Comparison of ENCODE assay signal across 1 cellular context in the genomic region with DNA sequence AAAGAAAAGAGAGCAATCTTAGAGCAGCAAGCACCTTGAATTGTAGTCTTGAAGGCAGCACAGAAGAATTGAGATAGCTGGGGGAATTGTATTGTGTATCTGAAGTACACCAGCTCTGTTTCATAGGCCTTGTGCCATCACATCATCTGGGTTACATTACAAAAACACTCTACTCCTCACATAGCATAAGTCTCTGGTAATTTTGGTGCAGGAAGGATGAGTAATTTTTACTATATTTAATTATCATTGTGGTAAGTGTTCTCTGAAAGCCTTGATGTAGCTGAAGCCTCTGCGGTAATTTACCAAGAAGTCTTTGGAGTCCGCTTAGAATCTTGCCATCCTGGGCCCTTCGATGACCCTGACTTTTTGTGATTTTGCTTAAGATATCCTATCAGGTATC.
TF ChIP-seq lines count a peak whose summit lies in the region.

No MANE protein-coding gene starts in this region.

TF ChIP-seq in GM12878, 131 proteins besides CTCF, POLR2A, EP300 and RAD21 (continued from another document):
- TF ChIP-seq ZBTB33 (IDR thresholded peaks at IDR 0.05): no peak
- no peak for TF ChIP-seq KLF5 (IDR thresholded peaks at IDR 0.05; ENCODE audit: partially characterized antibody)
- no peak for TF ChIP-seq RAD51 (IDR thresholded peaks at IDR 0.05)
- TF ChIP-seq, protein P1, sequence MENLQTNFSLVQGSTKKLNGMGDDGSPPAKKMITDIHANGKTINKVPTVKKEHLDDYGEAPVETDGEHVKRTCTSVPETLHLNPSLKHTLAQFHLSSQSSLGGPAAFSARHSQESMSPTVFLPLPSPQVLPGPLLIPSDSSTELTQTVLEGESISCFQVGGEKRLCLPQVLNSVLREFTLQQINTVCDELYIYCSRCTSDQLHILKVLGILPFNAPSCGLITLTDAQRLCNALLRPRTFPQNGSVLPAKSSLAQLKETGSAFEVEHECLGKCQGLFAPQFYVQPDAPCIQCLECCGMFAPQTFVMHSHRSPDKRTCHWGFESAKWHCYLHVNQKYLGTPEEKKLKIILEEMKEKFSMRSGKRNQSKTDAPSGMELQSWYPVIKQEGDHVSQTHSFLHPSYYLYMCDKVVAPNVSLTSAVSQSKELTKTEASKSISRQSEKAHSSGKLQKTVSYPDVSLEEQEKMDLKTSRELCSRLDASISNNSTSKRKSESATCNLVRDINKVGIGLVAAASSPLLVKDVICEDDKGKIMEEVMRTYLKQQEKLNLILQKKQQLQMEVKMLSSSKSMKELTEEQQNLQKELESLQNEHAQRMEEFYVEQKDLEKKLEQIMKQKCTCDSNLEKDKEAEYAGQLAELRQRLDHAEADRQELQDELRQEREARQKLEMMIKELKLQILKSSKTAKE (IDR thresholded peaks at IDR 0.05; ENCODE audit: low read depth, poor library complexity, severe bottlenecking): no peak
- TF ChIP-seq CUX1 (IDR thresholded peaks at IDR 0.05; ENCODE audit: insufficient replicate concordance, low read depth, low read length): no peak
- TF ChIP-seq CEBPB (IDR thresholded peaks at IDR 0.05; ENCODE audit: borderline replicate concordance in 1 of 2, low read depth in 2 of 2, low read length in 2 of 2): no peak
- TF ChIP-seq NKRF (conservative IDR thresholded peaks at IDR 0.05): no peak
- TF ChIP-seq NRF1 (conservative IDR thresholded peaks at IDR 0.05; ENCODE audit: low read depth, low read length): no peak
- no peak for TF ChIP-seq RB1 (IDR thresholded peaks at IDR 0.05; ENCODE audit: borderline replicate concordance)
- TF ChIP-seq MTA2 (IDR thresholded peaks at IDR 0.05; ENCODE audit: low read depth): no peak
